Comparison of ENCODE assay signal across 11 cellular contexts in the genomic region with DNA sequence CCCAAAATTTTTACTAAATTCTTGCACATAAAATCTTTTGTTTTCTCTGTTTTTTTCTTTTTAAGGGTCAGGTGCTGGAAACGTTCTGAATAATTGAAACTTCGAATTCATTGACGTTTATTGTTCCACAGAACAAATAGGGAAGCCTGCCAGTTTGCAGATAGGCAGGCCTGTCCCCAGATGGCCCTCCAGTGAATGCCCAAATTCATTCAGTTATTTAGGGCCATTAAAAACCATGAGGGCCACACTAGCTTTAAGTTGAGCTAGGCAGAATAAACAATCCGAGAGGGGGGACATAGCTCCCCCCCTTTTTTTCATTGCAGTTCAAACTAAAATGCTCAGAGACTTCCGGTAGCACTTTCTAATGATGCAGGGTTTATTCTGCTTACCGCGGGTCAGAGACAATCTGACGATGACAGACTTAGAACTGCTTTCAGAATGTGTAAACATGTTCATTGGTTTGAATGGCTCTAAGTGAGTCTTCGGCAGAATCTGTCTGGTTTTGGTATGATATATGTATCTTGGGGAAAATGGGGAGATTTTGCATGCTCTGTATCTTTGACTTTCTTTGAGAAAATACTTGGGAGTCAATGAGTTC.
DNase-seq lines count a peak whose midpoint lies in the region; ATAC-seq and TF ChIP-seq lines count a peak whose summit lies in the region.
"Had no signal": no experiment of that assay in that cellular context is flagged by ENCODE, and none has a peak within 500 bp of the region (broad histone marks: within the 10 kb centered on the region; RNA-seq: fewer than 3 reads in every experiment).

No MANE protein-coding gene starts in this region.

- H3K4me1 ChIP-seq in thoracic aorta (ENCODE audit: control insufficient read depth in 1 of 2, low read depth in 2 of 2) = peaks cover 95 to 100% of the 10 kb centered on the region in 2 donors
- H3K4me1 ChIP-seq in spleen = peaks cover 13 to 100% (median 56%) of the 10 kb centered on the region in 6 donors

- no peak for TF ChIP-seq CTCF in thoracic aorta (IDR thresholded peaks at IDR 0.05)
- TF ChIP-seq CTCF in spleen (IDR thresholded peaks at IDR 0.05 in 8 of 11, conservative IDR thresholded peaks at IDR 0.05 in 3 of 11) = no peak

- peaks cover 34% of the 10 kb centered on the region for H3K4me1 Mint-ChIP-seq in activated naive CD8-positive, alpha-beta T cell (ENCODE audit: low read depth)
- peaks cover 26% of the 10 kb centered on the region for H3K4me1 Mint-ChIP-seq in activated naive CD8-positive, alpha-beta T cell treated with anti-CD3 and anti-CD28 coated beads for 36 hours
- H3K4me1 Mint-ChIP-seq in activated naive CD4-positive, alpha-beta T cell treated with anti-CD3 and anti-CD28 coated beads, Interleukin-2, amount 10 ng/mL, durations not matched to agents 7 days and 5 days = peaks cover 40% of the 10 kb centered on the region

- intact Hi-C loops in spleen (cut with DNase I; ENCODE audit: low total_unique reads) = loop anchor here (10.0 kb wide), 1 partner anchor 47 kb away; no protein-coding TSS in a partner anchor

- DNase-seq in activated naive CD8-positive, alpha-beta T cell treated with anti-CD3 and anti-CD28 coated beads for 36 hours = no peak
- peak; percentile 25 for DNase-seq in activated naive CD4-positive, alpha-beta T cell treated with anti-CD3 and anti-CD28 coated beads, Interleukin-2, amount 10 ng/mL, durations not matched to agents 7 days and 5 days
- DNase-seq in lung microvascular endothelial cell (ENCODE audit: low read depth in 2 of 2) (peak; percentile 56 to 67), thoracic aorta (ENCODE audit: low spot score) (no peak), spleen (no peak), HPDE6-E6E7 (ENCODE audit: extremely low spot score) (no peak)
- DNase-seq: activated CD8-positive, alpha-beta memory T cell treated with anti-CD3 and anti-CD28 coated beads, Interleukin-2, amount 50 U/mL, for 4 hours; cortex of kidney; stimulated activated CD8-positive, alpha-beta memory T cell treated with anti-CD3 and anti-CD28 coated beads, Interleukin-4, amount 100 ng/mL, for 48 hours had no signal

- peak overlapping the region; percentile 43 for H3K4me3 Mint-ChIP-seq in activated naive CD8-positive, alpha-beta T cell
- H3K4me3 Mint-ChIP-seq in activated naive CD8-positive, alpha-beta T cell treated with anti-CD3 and anti-CD28 coated beads for 36 hours = no peak overlapping the region
- H3K4me3 Mint-ChIP-seq in activated naive CD4-positive, alpha-beta T cell treated with anti-CD3 and anti-CD28 coated beads, Interleukin-2, amount 10 ng/mL, durations not matched to agents 7 days and 5 days = no peak overlapping the region

- H3K36me3 ChIP-seq in thoracic aorta = peaks cover 14% of the 10 kb centered on the region
- H3K36me3 ChIP-seq in spleen = peaks cover 0 to 18% (median 0%) of the 10 kb centered on the region in 6 donors

- H3K9me3 Mint-ChIP-seq in activated naive CD8-positive, alpha-beta T cell (ENCODE audit: low read depth) = no peaks in the 10 kb centered on the region
- no peaks in the 10 kb centered on the region for H3K9me3 Mint-ChIP-seq in activated naive CD8-positive, alpha-beta T cell treated with anti-CD3 and anti-CD28 coated beads for 36 hours
- no peaks in the 10 kb centered on the region for H3K9me3 Mint-ChIP-seq in activated naive CD4-positive, alpha-beta T cell treated with anti-CD3 and anti-CD28 coated beads, Interleukin-2, amount 10 ng/mL, durations not matched to agents 7 days and 5 days

- no peak overlapping the region for H3K27ac Mint-ChIP-seq in activated naive CD8-positive, alpha-beta T cell
- H3K27ac Mint-ChIP-seq in activated naive CD8-positive, alpha-beta T cell treated with anti-CD3 and anti-CD28 coated beads for 36 hours = no peak overlapping the region
- H3K27ac Mint-ChIP-seq in activated naive CD4-positive, alpha-beta T cell treated with anti-CD3 and anti-CD28 coated beads, Interleukin-2, amount 10 ng/mL, durations not matched to agents 7 days and 5 days = peak overlapping the region; percentile 61

- ATAC-seq in thoracic aorta (ENCODE audit: insufficient number of reproducible peaks, low FRiP score, low read depth) = no peak
- no peak for ATAC-seq in HG03460 (IDR thresholded peaks at IDR 0.05; ENCODE audit: unreplicated experiment)

- peak overlapping the region; percentile 94 to 97 for H3K27ac ChIP-seq in thoracic aorta
- peak overlapping the region in 4 of 8 donors; percentile 2 to 85 (median 47) for H3K27ac ChIP-seq in spleen

- no peaks in the 10 kb centered on the region for H3K9me3 ChIP-seq in thoracic aorta
- no peaks in the 10 kb centered on the region for H3K9me3 ChIP-seq in spleen

- H3K4me3 ChIP-seq in thoracic aorta (peak overlapping the region; percentile 55), spleen (no peak overlapping the region)

- H3K36me3 Mint-ChIP-seq in activated naive CD8-positive, alpha-beta T cell = no peaks in the 10 kb centered on the region
- no peaks in the 10 kb centered on the region for H3K36me3 Mint-ChIP-seq in activated naive CD8-positive, alpha-beta T cell treated with anti-CD3 and anti-CD28 coated beads for 36 hours
- H3K36me3 Mint-ChIP-seq in activated naive CD4-positive, alpha-beta T cell treated with anti-CD3 and anti-CD28 coated beads, Interleukin-2, amount 10 ng/mL, durations not matched to agents 7 days and 5 days = no peaks in the 10 kb centered on the region

- H3K27me3 ChIP-seq in thoracic aorta (replicated peaks; ENCODE audit: insufficient read depth) = no peaks in the 10 kb centered on the region
- no peaks in the 10 kb centered on the region for H3K27me3 ChIP-seq in spleen (replicated peaks in 1 of 7)

- 32 to 42% (median 33%) methylated on average over 9 of the region's 9 CpGs for WGBS in spleen, 5 donors

- CTCF ChIA-PET in activated naive CD4-positive, alpha-beta T cell treated with anti-CD3 and anti-CD28 coated beads, Interleukin-2, amount 10 ng/mL, durations not matched to agents 7 days and 5 days (lab: Charles Lee) = interaction anchor here (1.1 kb wide), 1 partner anchor 61 kb away, joined by 3 read pairs; no protein-coding TSS in a partner anchor

- no peaks in the 10 kb centered on the region for H3K27me3 Mint-ChIP-seq in activated naive CD8-positive, alpha-beta T cell
- H3K27me3 Mint-ChIP-seq in activated naive CD8-positive, alpha-beta T cell treated with anti-CD3 and anti-CD28 coated beads for 36 hours = no peaks in the 10 kb centered on the region
- peaks cover 31% of the 10 kb centered on the region for H3K27me3 Mint-ChIP-seq in activated naive CD4-positive, alpha-beta T cell treated with anti-CD3 and anti-CD28 coated beads, Interleukin-2, amount 10 ng/mL, durations not matched to agents 7 days and 5 days

- TF ChIP-seq POLR2A in spleen (IDR thresholded peaks at IDR 0.05) = no peak

Comparison
In these comparisons a context has a peak if more than half of its experiments do, and no peak if none do; other contexts are left out.
1. DNase-seq: peak in activated naive CD4-positive, alpha-beta T cell treated with anti-CD3 and anti-CD28 coated beads, Interleukin-2, amount 10 ng/mL, durations not matched to agents 7 days and 5 days (single experiment) and lung microvascular endothelial cell (2 of 2); none in activated naive CD8-positive, alpha-beta T cell treated with anti-CD3 and anti-CD28 coated beads for 36 hours (single experiment), thoracic aorta (single experiment), spleen (single experiment) and HPDE6-E6E7 (single experiment).